1 cellular context compared by ENCODE assay signal in genomic region chr17:8420041-8420934, GRCh38.
TF ChIP-seq lines count a peak whose summit lies in the region.

No MANE protein-coding gene starts in this region.

TF ChIP-seq in HepG2, 621 proteins besides CTCF, POLR2A, EP300 and RAD21 (continued from another document and continues in another):
- no peak; the same call in 1 of the 2 replicates for TF ChIP-seq ZBTB39 (CRISPR knock-in tag; IDR thresholded peaks at IDR 0.05)
- peak; percentile 69; the same call in 1 of the 2 replicates for TF ChIP-seq HMGXB3 (CRISPR knock-in tag; IDR thresholded peaks at IDR 0.05; ENCODE audit: borderline replicate concordance)
- TF ChIP-seq FOSL2 (CRISPR knock-in tag; IDR thresholded peaks at IDR 0.05), result peak; percentile 87
- no peak for TF ChIP-seq ZNF280B (CRISPR knock-in tag; IDR thresholded peaks at IDR 0.05; ENCODE audit: borderline replicate concordance)
- TF ChIP-seq ZNF382 (CRISPR knock-in tag; IDR thresholded peaks at IDR 0.05; ENCODE audit: borderline replicate concordance), result no peak
- TF ChIP-seq ZMYM4 (CRISPR knock-in tag; IDR thresholded peaks at IDR 0.05), result peak; percentile 73
- TF ChIP-seq ZFP36L1 (CRISPR knock-in tag; IDR thresholded peaks at IDR 0.05), result peak; percentile 90; the same call in 1 of the 2 replicates
- TF ChIP-seq MAFG (CRISPR knock-in tag; IDR thresholded peaks at IDR 0.05), result no peak
- peak; percentile 88; the same call in 1 of the 2 replicates for TF ChIP-seq IKZF5 (CRISPR knock-in tag; IDR thresholded peaks at IDR 0.05)
- no peak for TF ChIP-seq USF2 (IDR thresholded peaks at IDR 0.05; ENCODE audit: low read depth, low read length)
- no peak for TF ChIP-seq USF2 (CRISPR knock-in tag; IDR thresholded peaks at IDR 0.05; ENCODE audit: borderline replicate concordance)
- TF ChIP-seq MAF1 (CRISPR knock-in tag; IDR thresholded peaks at IDR 0.05; ENCODE audit: borderline replicate concordance), result no peak
- no peak for TF ChIP-seq TRIM22 (IDR thresholded peaks at IDR 0.05)
- peak; percentile 74 for TF ChIP-seq GATAD1 (CRISPR knock-in tag; IDR thresholded peaks at IDR 0.05)
- TF ChIP-seq TBX3 (IDR thresholded peaks at IDR 0.05; ENCODE audit: borderline replicate concordance), result no peak
- 0 out of 2 replicates have a peak, but pooled peaks have one; percentile 53 for TF ChIP-seq SALL2 (CRISPR knock-in tag; IDR thresholded peaks at IDR 0.05)
- no peak for TF ChIP-seq TGIF2 (CRISPR knock-in tag; IDR thresholded peaks at IDR 0.05)
- TF ChIP-seq MBD4 (IDR thresholded peaks at IDR 0.05; ENCODE audit: borderline replicate concordance, low read length), result peak; percentile 60; the same call in 1 of the 2 replicates
- no peak for TF ChIP-seq MXD1 (CRISPR knock-in tag; IDR thresholded peaks at IDR 0.05)
- no peak for TF ChIP-seq ZNF367 (CRISPR knock-in tag; IDR thresholded peaks at IDR 0.05; ENCODE audit: borderline replicate concordance)
- no peak for TF ChIP-seq ZNF724P (CRISPR knock-in tag; IDR thresholded peaks at IDR 0.05; ENCODE audit: borderline replicate concordance)
- peak; percentile 59; the same call in 1 of the 2 replicates for TF ChIP-seq KLF9 (CRISPR knock-in tag; IDR thresholded peaks at IDR 0.05; ENCODE audit: low read depth)
- TF ChIP-seq YY1 (IDR thresholded peaks at IDR 0.05; ENCODE audit: insufficient read depth, insufficient replicate concordance, low read depth, low read length), result no peak
- TF ChIP-seq ZNF17 (CRISPR knock-in tag; IDR thresholded peaks at IDR 0.05), result no peak
- no peak for TF ChIP-seq IRF1 (CRISPR knock-in tag; IDR thresholded peaks at IDR 0.05; ENCODE audit: low read depth)
- TF ChIP-seq PAF1 (CRISPR knock-in tag; IDR thresholded peaks at IDR 0.05), result no peak
- TF ChIP-seq RAD51 (IDR thresholded peaks at IDR 0.05; ENCODE audit: borderline replicate concordance), result no peak
- TF ChIP-seq POGZ (CRISPR knock-in tag; IDR thresholded peaks at IDR 0.05), result peak; percentile 73
- peak; percentile 98 for TF ChIP-seq HDAC2 (CRISPR knock-in tag; IDR thresholded peaks at IDR 0.05)
- no peak for TF ChIP-seq RBM22 (optimal IDR thresholded peaks at IDR 0.05; ENCODE audit: low read length)
- no peak for TF ChIP-seq ZNF142 (CRISPR knock-in tag; IDR thresholded peaks at IDR 0.05)
- no peak for TF ChIP-seq ZNF530 (CRISPR knock-in tag; IDR thresholded peaks at IDR 0.05; ENCODE audit: low read depth)
- peak; percentile 93 for TF ChIP-seq ZNF878 (CRISPR knock-in tag; IDR thresholded peaks at IDR 0.05)
